17 cellular contexts compared by ENCODE assay signal in the genomic region with DNA sequence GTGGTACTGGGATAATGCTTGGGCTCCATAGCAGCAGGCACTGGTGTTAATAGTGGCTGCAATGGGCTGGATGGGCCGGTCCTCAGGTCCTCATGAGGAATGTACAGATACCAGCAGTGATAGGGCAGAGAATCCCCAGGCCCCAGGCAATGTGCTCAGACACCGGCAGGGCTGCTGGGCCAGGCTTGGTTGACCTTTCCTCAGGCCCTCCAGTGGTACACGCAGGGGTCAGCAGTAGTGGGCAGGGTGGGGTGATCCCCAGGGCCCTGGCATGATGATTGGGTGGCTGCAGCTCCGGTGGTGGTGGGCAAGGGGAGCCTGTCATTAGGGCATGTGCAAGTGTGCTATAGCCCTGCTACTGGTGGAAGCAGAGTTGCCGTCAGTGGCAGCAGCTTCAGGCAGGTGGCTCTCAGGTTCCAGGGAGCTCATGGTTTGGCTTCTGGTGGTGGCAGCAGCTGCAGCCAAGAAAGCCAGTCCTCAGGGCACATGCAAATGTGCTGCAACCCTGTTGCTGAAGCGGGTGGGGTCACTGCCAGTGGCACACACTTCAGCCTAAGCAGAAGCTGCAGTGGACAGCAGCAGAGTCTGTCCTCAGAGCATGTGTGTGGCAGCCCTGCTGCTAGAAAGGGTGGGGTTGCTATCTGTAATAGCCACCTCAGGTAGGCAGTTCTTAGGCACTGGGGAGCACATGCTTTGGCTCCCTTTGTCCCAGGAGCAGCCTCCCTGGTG. TPM values are rescaled to one million over a fixed set of nuclear protein-coding genes. Genes with fewer than 3 reads are reported as not detected.
DNase-seq lines count a peak whose midpoint lies in the region; ATAC-seq lines count a peak whose summit lies in the region.
"Had no signal": no experiment of that assay in that cellular context is flagged by ENCODE, and none has a peak within 500 bp of the region (broad histone marks: within the 10 kb centered on the region; RNA-seq: fewer than 3 reads in every experiment).

No MANE protein-coding gene starts in this region.

- peak; percentile 28 for DNase-seq in ELF-1 (ENCODE audit: low read depth, low spot score)
- peak; percentile 63 for DNase-seq in NAMALWA (ENCODE audit: low spot score)
- peak; percentile 91 for DNase-seq in RPMI8226
- peak; percentile 40 for DNase-seq in myocyte (ENCODE audit: low read depth)
- DNase-seq in HK-2 (ENCODE audit: unreplicated experiment) = no peak
- no peak for DNase-seq in LoVo (ENCODE audit: low spot score)
- DNase-seq: ACHN; AML-193; Caco-2; CD4-positive, CD25-positive, alpha-beta regulatory T cell; DMS153; NCI-H1436; NCI-H2107; NCI-H226; NCI-H69; PC-3 had no signal

- ATAC-seq in HG03432 (IDR thresholded peaks at IDR 0.05; ENCODE audit: unreplicated experiment) = no peak
- ATAC-seq: PC-3 had no signal

RNA-seq across cellular contexts. Expression of a gene that starts 56.8 kb away (rescaled TPM):
- 30.7 and 39.1 TPM in 2 replicates for total RNA-seq in myocyte
- 10.1 TPM for polyA plus RNA-seq in myocyte (2012)

Comparison
In these comparisons a context has a peak if more than half of its experiments do, and no peak if none do; other contexts are left out.
1. DNase-seq: peak in ELF-1 (single experiment), NAMALWA (single experiment), RPMI8226 (single experiment) and myocyte (single experiment); none in HK-2 (single experiment) and LoVo (single experiment).